Comparison of ENCODE assay signal across 8 cellular contexts in the genomic region with DNA sequence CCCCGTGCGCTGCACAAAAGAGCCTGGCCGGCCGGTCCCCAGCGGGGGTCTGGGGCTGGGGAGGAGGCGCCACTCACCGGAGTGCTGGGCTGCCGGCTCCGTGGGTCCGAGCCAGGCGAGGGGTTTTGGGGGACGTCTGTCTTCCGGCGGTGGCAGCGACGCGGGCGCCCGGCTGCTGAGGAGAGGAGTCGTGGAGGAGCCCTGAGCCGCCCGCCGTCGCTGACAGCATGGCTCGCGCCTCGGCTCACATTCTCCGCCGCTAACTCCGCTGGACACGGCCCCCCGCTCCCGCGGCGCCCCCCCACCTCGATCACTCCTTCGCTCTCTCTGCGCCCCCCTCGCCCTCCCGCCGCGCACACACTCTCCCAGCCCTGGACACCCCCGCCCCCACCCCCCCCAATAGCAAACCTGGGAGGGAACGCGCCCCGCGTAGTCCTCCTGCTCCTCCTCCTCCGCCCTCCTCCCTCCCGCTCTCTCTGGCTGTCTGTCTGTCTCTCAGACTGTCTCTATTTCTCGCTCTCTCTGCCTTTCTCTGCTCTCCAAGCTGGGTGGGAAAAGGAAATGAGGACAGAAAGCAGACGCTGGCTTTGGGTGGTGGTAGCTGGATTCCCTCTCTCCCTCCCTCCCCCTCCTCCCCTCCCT. TPM values are rescaled to one million over a fixed set of nuclear protein-coding genes. Genes with fewer than 3 reads are reported as not detected.
DNase-seq lines count a peak whose midpoint lies in the region; ATAC-seq and TF ChIP-seq lines count a peak whose summit lies in the region.

No MANE protein-coding gene starts in this region.

- peaks cover 17% of the 10 kb centered on the region; the same call in 1 of the 2 replicates for H3F3A ChIP-seq in Loucy (ENCODE audit: low read depth)

- H3K27me3 Mint-ChIP-seq in activated T-cell treated with anti-CD3 and anti-CD28 coated beads, Interleukin-2, amount 50 U/mL, for 72 hours (ENCODE audit: low read depth), result no peaks in the 10 kb centered on the region

- H3K36me3 Mint-ChIP-seq in activated T-cell treated with anti-CD3 and anti-CD28 coated beads, Interleukin-2, amount 50 U/mL, for 72 hours (ENCODE audit: insufficient read depth in 2 of 2), result no peaks in the 10 kb centered on the region

- peaks cover 43% of the 10 kb centered on the region for H4K20me1 ChIP-seq in Loucy (ENCODE audit: insufficient read depth, low read length, poor library complexity, severe bottlenecking)

- intact Hi-C loops in ovary (cut with DNase I), result loop anchor here (2.0 to 10.0 kb wide), 7 partner anchors 36 to 186 kb away; a partner anchor contains a TSS

- H3K9me3 Mint-ChIP-seq in activated T-cell treated with anti-CD3 and anti-CD28 coated beads, Interleukin-2, amount 50 U/mL, for 72 hours, result no peaks in the 10 kb centered on the region

- no peak for TF ChIP-seq EP300 in ovary (IDR thresholded peaks at IDR 0.05)

- 0 to 1% (median 1%) methylated on average over 6 to 50 of the region's 51 CpGs for WGBS in ovary, 3 donors

- peak; percentile 73 for DNase-seq in DMS 273 (lab: John Stamatoyannopoulos, UW; ENCODE audit: unreplicated experiment)
- DNase-seq in DMS 273 treated with DMSO at 0.1 percent for 48 hours (lab: John Stamatoyannopoulos, UW), result no peak
- DNase-seq in activated T-cell treated with anti-CD3 and anti-CD28 coated beads, Interleukin-2, amount 50 U/mL, for 72 hours, result peak; percentile 50 to 60
- DNase-seq in foreskin melanocyte, result peak; percentile 68
- peak in 4 of 5 donors; percentile 64 to 79 (median 74) for DNase-seq in ovary

- TF ChIP-seq POLR2A in ovary (IDR thresholded peaks at IDR 0.05), result peak; percentile 41

- H3K36me3 ChIP-seq in Loucy (ENCODE audit: insufficient read depth, low read length) (no peaks in the 10 kb centered on the region), ovary (no peaks in the 10 kb centered on the region)

- H3K4me3 ChIP-seq in Loucy (ENCODE audit: low read length, poor library complexity, severe bottlenecking), result peak overlapping the region; percentile 79
- H3K4me3 ChIP-seq in ovary, result peak overlapping the region; percentile 75

- H3K4me1 Mint-ChIP-seq in activated T-cell treated with anti-CD3 and anti-CD28 coated beads, Interleukin-2, amount 50 U/mL, for 72 hours (ENCODE audit: low read depth), result peaks cover 50% of the 10 kb centered on the region

- H3K27ac ChIP-seq in ovary, result peak overlapping the region; percentile 86 to 92

- peak; percentile 28 to 30 for ATAC-seq in activated T-cell treated with anti-CD3 and anti-CD28 coated beads, Interleukin-2, amount 50 U/mL, for 72 hours (replicated peaks in 1 of 2)
- ATAC-seq in HG02759 (IDR thresholded peaks at IDR 0.05; ENCODE audit: unreplicated experiment) (no peak), GM19324 (IDR thresholded peaks at IDR 0.05; ENCODE audit: low FRiP score, unreplicated experiment) (no peak)

- peak overlapping the region; percentile 33; the same call in 1 of the 2 replicates for H2AFZ ChIP-seq in Loucy (ENCODE audit: low read length)

- H3K9me2 ChIP-seq in Loucy (replicated peaks; ENCODE audit: low read depth, low read length), result no peaks in the 10 kb centered on the region

- peak overlapping the region; percentile 46 for H3K4me2 ChIP-seq in Loucy (ENCODE audit: low read depth, low read length, poor library complexity, severe bottlenecking)

- H3K27me3 ChIP-seq in Loucy (ENCODE audit: insufficient read depth, low read length, poor library complexity, severe bottlenecking) (no peaks in the 10 kb centered on the region), ovary (no peaks in the 10 kb centered on the region)

- H3K9me3 ChIP-seq in Loucy (ENCODE audit: insufficient read depth, low read depth, low read length), result no peaks in the 10 kb centered on the region
- H3K9me3 ChIP-seq in ovary, result no peaks in the 10 kb centered on the region

- H3K4me1 ChIP-seq in Loucy (ENCODE audit: insufficient read depth, low read length, poor library complexity, severe bottlenecking) (peaks cover 69% of the 10 kb centered on the region), ovary (ENCODE audit: insufficient read depth) (peaks cover 16% of the 10 kb centered on the region)

- peak overlapping the region; percentile 89 for H3K9ac ChIP-seq in Loucy (ENCODE audit: low read depth, low read length, poor library complexity, severe bottlenecking)

- no peak for TF ChIP-seq CTCF in Loucy (conservative IDR thresholded peaks at IDR 0.05; ENCODE audit: low read length)
- TF ChIP-seq CTCF in ovary (IDR thresholded peaks at IDR 0.05), result no peak

- H3K79me2 ChIP-seq in Loucy (ENCODE audit: insufficient read depth, low read length), result peaks cover 53% of the 10 kb centered on the region

- H3K4me3 Mint-ChIP-seq in activated T-cell treated with anti-CD3 and anti-CD28 coated beads, Interleukin-2, amount 50 U/mL, for 72 hours, result peak overlapping the region; percentile 84 to 95

- no peak overlapping the region for H3K27ac Mint-ChIP-seq in activated T-cell treated with anti-CD3 and anti-CD28 coated beads, Interleukin-2, amount 50 U/mL, for 72 hours

RNA-seq across cellular contexts. Expression of a gene that starts 0.5 kb away (rescaled TPM):
- 1 to 10 TPM; 8.4 to 9.3 TPM for total RNA-seq in activated T-cell treated with anti-CD3 and anti-CD28 coated beads, Interleukin-2, amount 50 U/mL, for 72 hours
- 100 to 1,000 TPM in 3 of 7 donors, 10 to 100 TPM in 4; 11.3 to 159 (median 91.2) TPM for total RNA-seq in ovary
- 10 to 100 TPM; 11.2 to 33.2 TPM for polyA plus RNA-seq in ovary

RNA-seq across cellular contexts. Expression of a gene that starts 31.5 kb away (rescaled TPM):
- total RNA-seq in activated T-cell treated with anti-CD3 and anti-CD28 coated beads, Interleukin-2, amount 50 U/mL, for 72 hours, result 1 to 10 TPM in 1 of 2 donors, under 1 TPM in 1; 0.62 to 2.1 TPM
- 10 to 100 TPM in 1 of 7 donors, 1 to 10 TPM in 6; 1.1 to 14.1 (median 4.2) TPM for total RNA-seq in ovary
- polyA plus RNA-seq in ovary, result 1 to 10 TPM; 4.2 to 6.8 TPM

Comparison
In these comparisons a context has a peak if more than half of its experiments do, and no peak if none do; other contexts are left out.
1. ATAC-seq: peak in activated T-cell treated with anti-CD3 and anti-CD28 coated beads, Interleukin-2, amount 50 U/mL, for 72 hours (2 of 2); none in HG02759 (single experiment) and GM19324 (single experiment).